In genomic region chr9:136854842-136855460, GRCh38 we compare ENCODE assay signal across 2 cellular contexts.
A peak's percentile ranks its signal among the peaks of the same experiment; 100 is the strongest.
TF ChIP-seq lines count a peak whose summit lies in the region.

No MANE protein-coding gene starts in this region.

TF ChIP-seq in WTC11, 78 proteins besides CTCF, POLR2A, EP300 and RAD21:
- TF ChIP-seq, protein P1, sequence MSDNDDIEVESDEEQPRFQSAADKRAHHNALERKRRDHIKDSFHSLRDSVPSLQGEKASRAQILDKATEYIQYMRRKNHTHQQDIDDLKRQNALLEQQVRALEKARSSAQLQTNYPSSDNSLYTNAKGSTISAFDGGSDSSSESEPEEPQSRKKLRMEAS (CRISPR knock-in tag; IDR thresholded peaks at IDR 0.05): no peak
- TF ChIP-seq E2F4 (CRISPR knock-in tag; IDR thresholded peaks at IDR 0.05; ENCODE audit: borderline replicate concordance, low read depth): no peak
- no peak for TF ChIP-seq ARID4B (CRISPR knock-in tag; IDR thresholded peaks at IDR 0.05; ENCODE audit: borderline replicate concordance)
- no peak for TF ChIP-seq ZNF512 (CRISPR knock-in tag; IDR thresholded peaks at IDR 0.05; ENCODE audit: borderline replicate concordance)
- TF ChIP-seq ZNF219 (CRISPR knock-in tag; IDR thresholded peaks at IDR 0.05; ENCODE audit: borderline replicate concordance): no peak

TF ChIP-seq in HepG2, 621 proteins besides CTCF, POLR2A, EP300 and RAD21:
- TF ChIP-seq ZNF792 (CRISPR knock-in tag; IDR thresholded peaks at IDR 0.05): no peak
- TF ChIP-seq RBFOX2 (IDR thresholded peaks at IDR 0.05; ENCODE audit: low read depth, low read length): peak; percentile 41; the same call in 1 of the 2 replicates
